35 cellular contexts compared by ENCODE assay signal in genomic region chr13:24642236-24642635, GRCh38. TPM values are rescaled to one million over a fixed set of nuclear protein-coding genes. Genes with fewer than 3 reads are reported as not detected.
"Had no signal": no experiment of that assay in that cellular context is flagged by ENCODE, and none has a peak within 500 bp of the region (broad histone marks: within the 10 kb centered on the region; RNA-seq: fewer than 3 reads in every experiment).

No MANE protein-coding gene starts in this region.

- ATAC-seq: activated T-cell treated with anti-CD3 and anti-CD28 coated beads, Interleukin-2, amount 50 U/mL, for 4 hours; body of pancreas; K562; PC-3 had no signal

- H3K36me3 ChIP-seq: adrenal gland, Peyer's patch, SJSA1 had no signal

- H3K4me3 Mint-ChIP-seq: activated CD4-positive, alpha-beta T cell treated with anti-CD3 and anti-CD28 coated beads, Interleukin-2, amount 10 ng/mL, durations not matched to agents 24 days and 14 days; activated naive CD4-positive, alpha-beta T cell treated with anti-CD3 and anti-CD28 coated beads, Interleukin-2, amount 10 ng/mL, durations not matched to agents 7 days and 5 days; activated naive CD8-positive, alpha-beta T cell treated with anti-CD3 and anti-CD28 coated beads, Interleukin-2, amount 10 ng/mL, durations not matched to agents 7 days and 5 days; activated T-cell treated with anti-CD3 and anti-CD28 coated beads, Interleukin-2, amount 50 U/mL, for 4 hours; T-helper 1 cell treated with Interleukin-12 subunit alpha and Interleukin-12 subunit beta and Interleukin-4 antibody, amounts not matched to agents 30 μg/mL and 1 μg/mL, for 36 hours; T-helper 2 cell treated with Interferon-gamma antibody and Interleukin-4, amounts not matched to agents 5 μg/mL and 100 μg/mL, for 36 hours had no signal

- H3K9me3 Mint-ChIP-seq: activated CD4-positive, alpha-beta T cell treated with anti-CD3 and anti-CD28 coated beads, Interleukin-2, amount 10 ng/mL, durations not matched to agents 24 days and 14 days; activated naive CD4-positive, alpha-beta T cell treated with anti-CD3 and anti-CD28 coated beads, Interleukin-2, amount 10 ng/mL, durations not matched to agents 7 days and 5 days; activated naive CD8-positive, alpha-beta T cell treated with anti-CD3 and anti-CD28 coated beads, Interleukin-2, amount 10 ng/mL, durations not matched to agents 7 days and 5 days; activated T-cell treated with anti-CD3 and anti-CD28 coated beads, Interleukin-2, amount 50 U/mL, for 4 hours; T-helper 1 cell treated with Interleukin-12 subunit alpha and Interleukin-12 subunit beta and Interleukin-4 antibody, amounts not matched to agents 30 μg/mL and 1 μg/mL, for 36 hours; T-helper 2 cell treated with Interferon-gamma antibody and Interleukin-4, amounts not matched to agents 5 μg/mL and 100 μg/mL, for 36 hours had no signal

- H3K9ac ChIP-seq: SK-N-SH had no signal

- H3K4me2 ChIP-seq: SK-N-SH had no signal

- DNase-seq: activated CD4-positive, alpha-beta T cell treated with anti-CD3 and anti-CD28 coated beads, Interleukin-2, amount 10 ng/mL, durations not matched to agents 24 days and 14 days; activated CD4-positive, alpha-beta T cell treated with anti-CD3 and anti-CD28 coated beads, Interleukin-2, amount 50 U/mL, for 4 hours; activated gamma-delta T cell treated with Interleukin-2 at 50 U/mL for 16 hours; activated naive CD4-positive, alpha-beta T cell treated with anti-CD3 and anti-CD28 coated beads, Interleukin-2, amount 10 ng/mL, durations not matched to agents 7 days and 5 days; activated naive CD8-positive, alpha-beta T cell treated with anti-CD3 and anti-CD28 coated beads, Interleukin-2, amount 10 ng/mL, durations not matched to agents 7 days and 5 days; activated T-cell treated with anti-CD3 and anti-CD28 coated beads for 4 hours; activated T-cell treated with anti-CD3 and anti-CD28 coated beads, Interleukin-2, amount 50 U/mL, for 4 hours; adrenal gland; body of pancreas; caudate nucleus; cerebellar nuclear complex; NCI-H1092 treated with DMSO at 0.1 percent for 48 hours; NCI-H1417; NCI-H146; NCI-H187; NCI-H2029 treated with DMSO at 0.1 percent for 48 hours; NCI-H2107; NCI-H2171; NCI-H510A; NCI-H526; NCI-H748 treated with DMSO at 0.1 percent for 48 hours; NK-92 treated with Interleukin-12 subunit alpha and Interleukin-12 subunit beta, amount 100 ng/mL, for 24 hours; PC-3; Peyer's patch; RPMI8226; SHP77 treated with DMSO at 0.1 percent for 48 hours; SK-N-SH had no signal

- H3K27me3 Mint-ChIP-seq: activated naive CD8-positive, alpha-beta T cell treated with anti-CD3 and anti-CD28 coated beads, Interleukin-2, amount 10 ng/mL, durations not matched to agents 7 days and 5 days had no signal

- H3K4me3 ChIP-seq: adrenal gland, body of pancreas, K562, Peyer's patch, SJSA1 had no signal

- H3K4me1 ChIP-seq: adrenal gland, body of pancreas, Peyer's patch, SJSA1 had no signal

- H3K4me1 Mint-ChIP-seq: activated CD4-positive, alpha-beta T cell treated with anti-CD3 and anti-CD28 coated beads, Interleukin-2, amount 10 ng/mL, durations not matched to agents 24 days and 14 days; activated naive CD8-positive, alpha-beta T cell treated with anti-CD3 and anti-CD28 coated beads, Interleukin-2, amount 10 ng/mL, durations not matched to agents 7 days and 5 days had no signal

- H3K27ac ChIP-seq: adrenal gland, body of pancreas, Peyer's patch, SJSA1 had no signal

- H3K27me3 ChIP-seq: adrenal gland, body of pancreas, Peyer's patch, SJSA1 had no signal

- FAIRE-seq: astrocyte, bronchial epithelial cell, K562, TTC549 had no signal

- H3K36me3 Mint-ChIP-seq: activated naive CD4-positive, alpha-beta T cell treated with anti-CD3 and anti-CD28 coated beads, Interleukin-2, amount 10 ng/mL, durations not matched to agents 7 days and 5 days; activated naive CD8-positive, alpha-beta T cell treated with anti-CD3 and anti-CD28 coated beads, Interleukin-2, amount 10 ng/mL, durations not matched to agents 7 days and 5 days had no signal

- H3K27ac Mint-ChIP-seq: activated CD4-positive, alpha-beta T cell treated with anti-CD3 and anti-CD28 coated beads, Interleukin-2, amount 10 ng/mL, durations not matched to agents 24 days and 14 days; activated naive CD4-positive, alpha-beta T cell treated with anti-CD3 and anti-CD28 coated beads, Interleukin-2, amount 10 ng/mL, durations not matched to agents 7 days and 5 days; activated naive CD8-positive, alpha-beta T cell treated with anti-CD3 and anti-CD28 coated beads, Interleukin-2, amount 10 ng/mL, durations not matched to agents 7 days and 5 days; T-helper 1 cell treated with Interleukin-12 subunit alpha and Interleukin-12 subunit beta and Interleukin-4 antibody, amounts not matched to agents 30 μg/mL and 1 μg/mL, for 36 hours; T-helper 2 cell treated with Interferon-gamma antibody and Interleukin-4, amounts not matched to agents 5 μg/mL and 100 μg/mL, for 36 hours had no signal

RNA-seq across cellular contexts. Expression of gene ATP12A, which starts 38.0 kb away (rescaled TPM):
- total RNA-seq: activated naive CD8-positive, alpha-beta T cell treated with anti-CD3 and anti-CD28 coated beads, Interleukin-2, amount 10 ng/mL, durations not matched to agents 7 days and 5 days; astrocyte; K562; M059J; Peyer's patch; SJSA1 had no signal
- polyA plus RNA-seq: adrenal gland, K562, SK-N-SH had no signal
